8 cellular contexts compared by ENCODE assay signal in genomic region chr3:129183569-129184395, GRCh38. TPM values are rescaled to one million over a fixed set of nuclear protein-coding genes. Genes with fewer than 3 reads are reported as not detected.
DNase-seq lines count a peak whose midpoint lies in the region; ATAC-seq and TF ChIP-seq lines count a peak whose summit lies in the region.

CNBP (minus strand) TSS chr3:129183896; CDS start chr3:129171757, 12,139 bp downstream.

- POLR2A ChIA-PET in BJ (lab: Charles Lee): interaction anchor here (0.6 to 1.0 kb wide), 2 partner anchors 12 to 60 kb away, joined by 3 to 4 read pairs; no protein-coding TSS in a partner anchor

- peak; percentile 59 for DNase-seq in BJ (ENCODE audit: low read depth)
- DNase-seq in NCI-H526 (lab: John Stamatoyannopoulos, UW): peak; percentile 79 to 99
- DNase-seq in activated CD4-positive, alpha-beta T cell treated with anti-CD3 and anti-CD28 coated beads for 48 hours: peak; percentile 95
- peak; percentile 75 to 91 (median 82) for DNase-seq in stimulated activated CD4-positive, alpha-beta T cell treated with anti-CD3 and anti-CD28 coated beads, Interleukin-1b, Interleukin-23, amount 100 ng/mL, for 24 hours (ENCODE audit: low read depth in 4 of 4, low spot score in 1 of 4)

- H3K27me3 ChIP-seq in BJ (ENCODE audit: control insufficient read depth, insufficient read depth, low read length) (no peaks in the 10 kb centered on the region), layer of hippocampus (ENCODE audit: control insufficient read depth, insufficient read depth, low read length) (no peaks in the 10 kb centered on the region)

- H3K36me3 ChIP-seq in BJ (ENCODE audit: control insufficient read depth, insufficient read depth, low read length): peaks cover 1% of the 10 kb centered on the region; the same call in 1 of the 2 replicates

- ATAC-seq in GM19324 (IDR thresholded peaks at IDR 0.05; ENCODE audit: low FRiP score, unreplicated experiment): peak; percentile 96
- peak; percentile 96 for ATAC-seq in HG03460 (IDR thresholded peaks at IDR 0.05; ENCODE audit: unreplicated experiment)

- H3K4me3 ChIP-seq in BJ (ENCODE audit: low read depth, low read length): peak within 1 kb of the TSS; percentile 89

- TF ChIP-seq CTCF in BJ (IDR thresholded peaks at IDR 0.05; ENCODE audit: insufficient read depth, low read depth, low read length): no peak

- peak within 1 kb of the TSS; percentile 94 for H3K27ac ChIP-seq in cingulate gyrus (ENCODE audit: low read depth, low read length)
- peak within 1 kb of the TSS; percentile 96 for H3K27ac ChIP-seq in layer of hippocampus (ENCODE audit: low read depth, low read length)

- CTCF ChIA-PET in BJ (lab: Yijun Ruan, JAX): interaction anchor here (0.6 to 2.8 kb wide), 2 partner anchors 62 to 212 kb away, joined by 3 to 16 read pairs; no protein-coding TSS in a partner anchor

RNA-seq across cellular contexts. Expression of gene CNBP, which starts in this region (rescaled TPM):
- 268 and 278 TPM in 2 replicates for polyA plus RNA-seq in BJ (2011; rRNA removed)
- polyA minus RNA-seq in BJ (2011; rRNA and poly(A)+ RNA removed): 77.7 and 100 TPM in 2 replicates

Comparison
In these comparisons a context has a peak if more than half of its experiments do, and no peak if none do; other contexts are left out.
1. Peak in every context shown above with its lines: DNase-seq, ATAC-seq, H3K4me3 ChIP-seq and H3K27ac ChIP-seq.